In the genomic region with DNA sequence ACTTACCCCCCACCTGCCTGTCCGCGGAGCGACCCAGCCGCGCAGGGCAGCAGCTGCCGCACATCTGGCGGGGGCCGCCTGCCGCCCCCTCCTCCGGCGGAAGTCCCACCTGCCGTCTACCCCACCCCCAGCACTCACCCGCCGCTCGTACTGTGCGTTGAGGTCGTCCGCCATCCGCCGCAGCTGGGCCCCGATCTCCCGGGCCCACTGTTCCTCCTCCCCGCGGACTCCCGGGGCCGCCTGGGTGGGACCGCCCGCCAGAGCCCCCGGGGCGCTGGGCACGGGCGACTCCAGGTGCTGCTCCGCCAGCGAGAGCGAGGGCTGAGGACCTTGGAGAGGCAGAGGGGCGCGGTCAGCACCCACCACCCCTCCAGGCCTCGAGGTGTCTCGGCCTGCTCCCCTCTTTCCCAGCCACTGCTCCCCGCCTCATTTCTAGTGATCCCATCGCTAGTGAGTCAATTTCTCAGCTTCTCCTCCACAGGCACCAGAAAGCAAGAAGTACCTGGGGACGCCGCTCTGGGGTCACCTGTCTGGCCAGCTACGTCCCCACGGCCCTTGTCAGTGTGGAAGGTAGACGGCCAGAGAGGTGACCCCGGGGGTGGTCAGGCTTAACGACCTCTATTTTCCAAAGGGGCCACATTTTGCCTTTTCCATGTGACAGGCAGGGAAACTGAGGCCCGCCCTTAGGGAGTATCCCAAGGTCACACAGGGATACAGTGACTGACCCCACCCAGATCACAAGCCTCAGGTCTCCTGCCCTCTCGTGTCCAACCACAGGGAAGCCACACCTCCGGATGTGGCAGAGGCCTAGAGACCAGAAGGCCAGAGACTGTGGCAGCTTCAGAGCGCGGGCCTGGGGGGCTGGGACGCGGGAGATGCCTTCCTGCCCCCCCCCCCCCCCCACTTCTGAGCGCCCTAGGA, we compare ENCODE assay signal across 1 cellular context.
A peak's percentile ranks its signal among the peaks of the same experiment; 100 is the strongest.
TF ChIP-seq lines count a peak whose summit lies in the region.

No MANE protein-coding gene starts in this region.

TF ChIP-seq in GM12878, 131 proteins besides CTCF, POLR2A, EP300 and RAD21 (continued from another document and continues in another):
- TF ChIP-seq FOS (IDR thresholded peaks at IDR 0.05; ENCODE audit: borderline replicate concordance, extremely low read depth, insufficient read length), result no peak
- TF ChIP-seq, protein P1, sequence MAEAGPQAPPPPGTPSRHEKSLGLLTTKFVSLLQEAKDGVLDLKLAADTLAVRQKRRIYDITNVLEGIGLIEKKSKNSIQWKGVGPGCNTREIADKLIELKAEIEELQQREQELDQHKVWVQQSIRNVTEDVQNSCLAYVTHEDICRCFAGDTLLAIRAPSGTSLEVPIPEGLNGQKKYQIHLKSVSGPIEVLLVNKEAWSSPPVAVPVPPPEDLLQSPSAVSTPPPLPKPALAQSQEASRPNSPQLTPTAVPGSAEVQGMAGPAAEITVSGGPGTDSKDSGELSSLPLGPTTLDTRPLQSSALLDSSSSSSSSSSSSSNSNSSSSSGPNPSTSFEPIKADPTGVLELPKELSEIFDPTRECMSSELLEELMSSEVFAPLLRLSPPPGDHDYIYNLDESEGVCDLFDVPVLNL (IDR thresholded peaks at IDR 0.05; ENCODE audit: low read depth, low read length), result no peak
- no peak for TF ChIP-seq BRCA1 (IDR thresholded peaks at IDR 0.05; ENCODE audit: low read depth, low read length)
- TF ChIP-seq RAD51 (IDR thresholded peaks at IDR 0.05), result peak; percentile 81
- no peak for TF ChIP-seq MYB (IDR thresholded peaks at IDR 0.05; ENCODE audit: borderline replicate concordance, low read depth, low read length)
- TF ChIP-seq SUZ12 (IDR thresholded peaks at IDR 0.05; ENCODE audit: unreplicated experiment), result no peak
- TF ChIP-seq EED (IDR thresholded peaks at IDR 0.05; ENCODE audit: low read depth), result peak; percentile 74
- TF ChIP-seq FOXK2 (IDR thresholded peaks at IDR 0.05), result no peak
- TF ChIP-seq, protein P2, sequence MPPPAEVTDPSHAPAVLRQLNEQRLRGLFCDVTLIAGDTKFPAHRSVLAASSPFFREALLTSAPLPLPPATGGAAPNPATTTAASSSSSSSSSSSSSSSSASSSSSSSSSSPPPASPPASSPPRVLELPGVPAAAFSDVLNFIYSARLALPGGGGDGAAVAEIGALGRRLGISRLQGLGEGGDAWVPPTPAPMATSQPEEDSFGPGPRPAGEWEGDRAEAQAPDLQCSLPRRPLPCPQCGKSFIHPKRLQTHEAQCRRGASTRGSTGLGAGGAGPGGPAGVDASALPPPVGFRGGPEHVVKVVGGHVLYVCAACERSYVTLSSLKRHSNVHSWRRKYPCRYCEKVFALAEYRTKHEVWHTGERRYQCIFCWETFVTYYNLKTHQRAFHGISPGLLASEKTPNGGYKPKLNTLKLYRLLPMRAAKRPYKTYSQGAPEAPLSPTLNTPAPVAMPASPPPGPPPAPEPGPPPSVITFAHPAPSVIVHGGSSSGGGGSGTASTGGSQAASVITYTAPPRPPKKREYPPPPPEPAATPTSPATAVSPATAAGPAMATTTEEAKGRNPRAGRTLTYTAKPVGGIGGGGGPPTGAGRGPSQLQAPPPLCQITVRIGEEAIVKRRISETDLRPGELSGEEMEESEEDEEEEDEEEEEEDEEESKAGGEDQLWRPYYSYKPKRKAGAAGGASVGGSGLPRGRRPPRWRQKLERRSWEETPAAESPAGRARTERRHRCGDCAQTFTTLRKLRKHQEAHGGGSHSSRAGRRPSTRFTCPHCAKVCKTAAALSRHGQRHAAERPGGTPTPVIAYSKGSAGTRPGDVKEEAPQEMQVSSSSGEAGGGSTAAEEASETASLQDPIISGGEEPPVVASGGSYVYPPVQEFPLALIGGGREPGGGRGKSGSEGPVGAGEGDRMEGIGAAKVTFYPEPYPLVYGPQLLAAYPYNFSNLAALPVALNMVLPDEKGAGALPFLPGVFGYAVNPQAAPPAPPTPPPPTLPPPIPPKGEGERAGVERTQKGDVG (CRISPR knock-in tag; IDR thresholded peaks at IDR 0.05), result no peak
- TF ChIP-seq, protein P3, sequence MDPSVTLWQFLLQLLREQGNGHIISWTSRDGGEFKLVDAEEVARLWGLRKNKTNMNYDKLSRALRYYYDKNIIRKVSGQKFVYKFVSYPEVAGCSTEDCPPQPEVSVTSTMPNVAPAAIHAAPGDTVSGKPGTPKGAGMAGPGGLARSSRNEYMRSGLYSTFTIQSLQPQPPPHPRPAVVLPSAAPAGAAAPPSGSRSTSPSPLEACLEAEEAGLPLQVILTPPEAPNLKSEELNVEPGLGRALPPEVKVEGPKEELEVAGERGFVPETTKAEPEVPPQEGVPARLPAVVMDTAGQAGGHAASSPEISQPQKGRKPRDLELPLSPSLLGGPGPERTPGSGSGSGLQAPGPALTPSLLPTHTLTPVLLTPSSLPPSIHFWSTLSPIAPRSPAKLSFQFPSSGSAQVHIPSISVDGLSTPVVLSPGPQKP (IDR thresholded peaks at IDR 0.05; ENCODE audit: low read depth, low read length), result peak; percentile 29; the same call in 1 of the 2 replicates
- TF ChIP-seq, protein P4, sequence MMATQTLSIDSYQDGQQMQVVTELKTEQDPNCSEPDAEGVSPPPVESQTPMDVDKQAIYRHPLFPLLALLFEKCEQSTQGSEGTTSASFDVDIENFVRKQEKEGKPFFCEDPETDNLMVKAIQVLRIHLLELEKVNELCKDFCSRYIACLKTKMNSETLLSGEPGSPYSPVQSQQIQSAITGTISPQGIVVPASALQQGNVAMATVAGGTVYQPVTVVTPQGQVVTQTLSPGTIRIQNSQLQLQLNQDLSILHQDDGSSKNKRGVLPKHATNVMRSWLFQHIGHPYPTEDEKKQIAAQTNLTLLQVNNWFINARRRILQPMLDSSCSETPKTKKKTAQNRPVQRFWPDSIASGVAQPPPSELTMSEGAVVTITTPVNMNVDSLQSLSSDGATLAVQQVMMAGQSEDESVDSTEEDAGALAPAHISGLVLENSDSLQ (IDR thresholded peaks at IDR 0.05), result peak; percentile 12; the same call in 1 of the 2 replicates
- TF ChIP-seq MEF2A (IDR thresholded peaks at IDR 0.05; ENCODE audit: insufficient read depth, low read depth, low read length), result no peak
- no peak for TF ChIP-seq KDM1A (IDR thresholded peaks at IDR 0.05; ENCODE audit: borderline replicate concordance)
- TF ChIP-seq POLR2AphosphoS5 (IDR thresholded peaks at IDR 0.05; ENCODE audit: low read length), result peak; percentile 58
- TF ChIP-seq SRF (IDR thresholded peaks at IDR 0.05; ENCODE audit: low read depth in 2 of 2, low read length in 2 of 2), result no peak
- TF ChIP-seq NFIC (IDR thresholded peaks at IDR 0.05; ENCODE audit: low read depth, low read length), result no peak
- TF ChIP-seq, protein P5, sequence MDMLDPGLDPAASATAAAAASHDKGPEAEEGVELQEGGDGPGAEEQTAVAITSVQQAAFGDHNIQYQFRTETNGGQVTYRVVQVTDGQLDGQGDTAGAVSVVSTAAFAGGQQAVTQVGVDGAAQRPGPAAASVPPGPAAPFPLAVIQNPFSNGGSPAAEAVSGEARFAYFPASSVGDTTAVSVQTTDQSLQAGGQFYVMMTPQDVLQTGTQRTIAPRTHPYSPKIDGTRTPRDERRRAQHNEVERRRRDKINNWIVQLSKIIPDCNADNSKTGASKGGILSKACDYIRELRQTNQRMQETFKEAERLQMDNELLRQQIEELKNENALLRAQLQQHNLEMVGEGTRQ (IDR thresholded peaks at IDR 0.05; ENCODE audit: borderline replicate concordance, low read depth, low read length), result no peak; the same call in 1 of the 2 replicates
- TF ChIP-seq SMAD1 (IDR thresholded peaks at IDR 0.05; ENCODE audit: low read depth, partially characterized antibody), result peak; percentile 68
- no peak for TF ChIP-seq ETV6 (conservative IDR thresholded peaks at IDR 0.05 in 1 of 2, IDR thresholded peaks at IDR 0.05 in 1 of 2; ENCODE audit: borderline replicate concordance in 1 of 2, low read depth in 1 of 2)
- TF ChIP-seq, protein P6, sequence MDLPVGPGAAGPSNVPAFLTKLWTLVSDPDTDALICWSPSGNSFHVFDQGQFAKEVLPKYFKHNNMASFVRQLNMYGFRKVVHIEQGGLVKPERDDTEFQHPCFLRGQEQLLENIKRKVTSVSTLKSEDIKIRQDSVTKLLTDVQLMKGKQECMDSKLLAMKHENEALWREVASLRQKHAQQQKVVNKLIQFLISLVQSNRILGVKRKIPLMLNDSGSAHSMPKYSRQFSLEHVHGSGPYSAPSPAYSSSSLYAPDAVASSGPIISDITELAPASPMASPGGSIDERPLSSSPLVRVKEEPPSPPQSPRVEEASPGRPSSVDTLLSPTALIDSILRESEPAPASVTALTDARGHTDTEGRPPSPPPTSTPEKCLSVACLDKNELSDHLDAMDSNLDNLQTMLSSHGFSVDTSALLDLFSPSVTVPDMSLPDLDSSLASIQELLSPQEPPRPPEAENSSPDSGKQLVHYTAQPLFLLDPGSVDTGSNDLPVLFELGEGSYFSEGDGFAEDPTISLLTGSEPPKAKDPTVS (IDR thresholded peaks at IDR 0.05; ENCODE audit: low read depth, low read length), result no peak
- TF ChIP-seq, protein P7, sequence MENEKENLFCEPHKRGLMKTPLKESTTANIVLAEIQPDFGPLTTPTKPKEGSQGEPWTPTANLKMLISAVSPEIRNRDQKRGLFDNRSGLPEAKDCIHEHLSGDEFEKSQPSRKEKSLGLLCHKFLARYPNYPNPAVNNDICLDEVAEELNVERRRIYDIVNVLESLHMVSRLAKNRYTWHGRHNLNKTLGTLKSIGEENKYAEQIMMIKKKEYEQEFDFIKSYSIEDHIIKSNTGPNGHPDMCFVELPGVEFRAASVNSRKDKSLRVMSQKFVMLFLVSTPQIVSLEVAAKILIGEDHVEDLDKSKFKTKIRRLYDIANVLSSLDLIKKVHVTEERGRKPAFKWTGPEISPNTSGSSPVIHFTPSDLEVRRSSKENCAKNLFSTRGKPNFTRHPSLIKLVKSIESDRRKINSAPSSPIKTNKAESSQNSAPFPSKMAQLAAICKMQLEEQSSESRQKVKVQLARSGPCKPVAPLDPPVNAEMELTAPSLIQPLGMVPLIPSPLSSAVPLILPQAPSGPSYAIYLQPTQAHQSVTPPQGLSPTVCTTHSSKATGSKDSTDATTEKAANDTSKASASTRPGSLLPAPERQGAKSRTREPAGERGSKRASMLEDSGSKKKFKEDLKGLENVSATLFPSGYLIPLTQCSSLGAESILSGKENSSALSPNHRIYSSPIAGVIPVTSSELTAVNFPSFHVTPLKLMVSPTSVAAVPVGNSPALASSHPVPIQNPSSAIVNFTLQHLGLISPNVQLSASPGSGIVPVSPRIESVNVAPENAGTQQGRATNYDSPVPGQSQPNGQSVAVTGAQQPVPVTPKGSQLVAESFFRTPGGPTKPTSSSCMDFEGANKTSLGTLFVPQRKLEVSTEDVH (IDR thresholded peaks at IDR 0.05; ENCODE audit: low read depth, partially characterized antibody), result peak; percentile 51
- TF ChIP-seq NBN (IDR thresholded peaks at IDR 0.05), result 0 out of 2 replicates have a peak, but pooled peaks have one; percentile 22
- peak; percentile 73 for TF ChIP-seq BACH1 (IDR thresholded peaks at IDR 0.05; ENCODE audit: borderline replicate concordance)
- TF ChIP-seq RB1 (IDR thresholded peaks at IDR 0.05; ENCODE audit: borderline replicate concordance), result no peak
- TF ChIP-seq ZSCAN29 (IDR thresholded peaks at IDR 0.05), result no peak
- no peak for TF ChIP-seq EZH2 (IDR thresholded peaks at IDR 0.05; ENCODE audit: borderline replicate concordance, control insufficient read depth, low read depth, low read length)
- no peak for TF ChIP-seq TCF7 (IDR thresholded peaks at IDR 0.05; ENCODE audit: borderline replicate concordance)
- TF ChIP-seq, protein P8, sequence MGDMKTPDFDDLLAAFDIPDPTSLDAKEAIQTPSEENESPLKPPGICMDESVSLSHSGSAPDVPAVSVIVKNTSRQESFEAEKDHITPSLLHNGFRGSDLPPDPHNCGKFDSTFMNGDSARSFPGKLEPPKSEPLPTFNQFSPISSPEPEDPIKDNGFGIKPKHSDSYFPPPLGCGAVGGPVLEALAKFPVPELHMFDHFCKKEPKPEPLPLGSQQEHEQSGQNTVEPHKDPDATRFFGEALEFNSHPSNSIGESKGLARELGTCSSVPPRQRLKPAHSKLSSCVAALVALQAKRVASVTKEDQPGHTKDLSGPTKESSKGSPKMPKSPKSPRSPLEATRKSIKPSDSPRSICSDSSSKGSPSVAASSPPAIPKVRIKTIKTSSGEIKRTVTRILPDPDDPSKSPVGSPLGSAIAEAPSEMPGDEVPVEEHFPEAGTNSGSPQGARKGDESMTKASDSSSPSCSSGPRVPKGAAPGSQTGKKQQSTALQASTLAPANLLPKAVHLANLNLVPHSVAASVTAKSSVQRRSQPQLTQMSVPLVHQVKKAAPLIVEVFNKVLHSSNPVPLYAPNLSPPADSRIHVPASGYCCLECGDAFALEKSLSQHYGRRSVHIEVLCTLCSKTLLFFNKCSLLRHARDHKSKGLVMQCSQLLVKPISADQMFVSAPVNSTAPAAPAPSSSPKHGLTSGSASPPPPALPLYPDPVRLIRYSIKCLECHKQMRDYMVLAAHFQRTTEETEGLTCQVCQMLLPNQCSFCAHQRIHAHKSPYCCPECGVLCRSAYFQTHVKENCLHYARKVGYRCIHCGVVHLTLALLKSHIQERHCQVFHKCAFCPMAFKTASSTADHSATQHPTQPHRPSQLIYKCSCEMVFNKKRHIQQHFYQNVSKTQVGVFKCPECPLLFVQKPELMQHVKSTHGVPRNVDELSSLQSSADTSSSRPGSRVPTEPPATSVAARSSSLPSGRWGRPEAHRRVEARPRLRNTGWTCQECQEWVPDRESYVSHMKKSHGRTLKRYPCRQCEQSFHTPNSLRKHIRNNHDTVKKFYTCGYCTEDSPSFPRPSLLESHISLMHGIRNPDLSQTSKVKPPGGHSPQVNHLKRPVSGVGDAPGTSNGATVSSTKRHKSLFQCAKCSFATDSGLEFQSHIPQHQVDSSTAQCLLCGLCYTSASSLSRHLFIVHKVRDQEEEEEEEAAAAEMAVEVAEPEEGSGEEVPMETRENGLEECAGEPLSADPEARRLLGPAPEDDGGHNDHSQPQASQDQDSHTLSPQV (IDR thresholded peaks at IDR 0.05), result no peak
- TF ChIP-seq PML (IDR thresholded peaks at IDR 0.05; ENCODE audit: low read length), result no peak
- no peak for TF ChIP-seq TARDBP (IDR thresholded peaks at IDR 0.05; ENCODE audit: borderline replicate concordance)
- no peak for TF ChIP-seq ZNF24 (IDR thresholded peaks at IDR 0.05)
- TF ChIP-seq, protein P9, sequence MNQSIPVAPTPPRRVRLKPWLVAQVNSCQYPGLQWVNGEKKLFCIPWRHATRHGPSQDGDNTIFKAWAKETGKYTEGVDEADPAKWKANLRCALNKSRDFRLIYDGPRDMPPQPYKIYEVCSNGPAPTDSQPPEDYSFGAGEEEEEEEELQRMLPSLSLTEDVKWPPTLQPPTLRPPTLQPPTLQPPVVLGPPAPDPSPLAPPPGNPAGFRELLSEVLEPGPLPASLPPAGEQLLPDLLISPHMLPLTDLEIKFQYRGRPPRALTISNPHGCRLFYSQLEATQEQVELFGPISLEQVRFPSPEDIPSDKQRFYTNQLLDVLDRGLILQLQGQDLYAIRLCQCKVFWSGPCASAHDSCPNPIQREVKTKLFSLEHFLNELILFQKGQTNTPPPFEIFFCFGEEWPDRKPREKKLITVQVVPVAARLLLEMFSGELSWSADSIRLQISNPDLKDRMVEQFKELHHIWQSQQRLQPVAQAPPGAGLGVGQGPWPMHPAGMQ (IDR thresholded peaks at IDR 0.05; ENCODE audit: borderline replicate concordance), result peak; percentile 32; the same call in 1 of the 2 replicates
- no peak for TF ChIP-seq SREBF2 (IDR thresholded peaks at IDR 0.05; ENCODE audit: low read length)
- no peak for TF ChIP-seq SIX5 (IDR thresholded peaks at IDR 0.05; ENCODE audit: low read depth, low read length, severe bottlenecking)
- peak; percentile 56 for TF ChIP-seq POU2F2 (IDR thresholded peaks at IDR 0.05; ENCODE audit: borderline replicate concordance, low read depth, low read length)
- no peak for TF ChIP-seq ASH2L (IDR thresholded peaks at IDR 0.05; ENCODE audit: borderline replicate concordance, low read depth)
- TF ChIP-seq TCF3 (IDR thresholded peaks at IDR 0.05; ENCODE audit: borderline replicate concordance, insufficient read depth, low read depth, low read length), result peak; percentile 36; the same call in 1 of the 2 replicates
